Comparison of ENCODE assay signal across 16 cellular contexts in genomic region chr15:67997996-67998395, GRCh38. TPM values are rescaled to one million over a fixed set of nuclear protein-coding genes. Genes with fewer than 3 reads are reported as not detected.
A peak's percentile ranks its signal among the peaks of the same experiment; 100 is the strongest.
DNase-seq lines count a peak whose midpoint lies in the region; ATAC-seq, FAIRE-seq and TF ChIP-seq lines count a peak whose summit lies in the region.
"Had no signal": no experiment of that assay in that cellular context is flagged by ENCODE, and none has a peak within 500 bp of the region (broad histone marks: within the 10 kb centered on the region; RNA-seq: fewer than 3 reads in every experiment).

No MANE protein-coding gene starts in this region.

- no peak overlapping the region for H4K5ac ChIP-seq in IMR-90 (ENCODE audit: low read depth, low read length)

- POLR2A ChIA-PET in IMR-90 (lab: Charles Lee; ENCODE audit: unreplicated experiment), result no interaction called here

- H3K4me2 ChIP-seq in IMR-90 (ENCODE audit: low read depth, low read length), result no peak overlapping the region
- no peak overlapping the region for H3K4me2 ChIP-seq in astrocyte (ENCODE audit: low read length)

- TF ChIP-seq RAD21 in IMR-90 (IDR thresholded peaks at IDR 0.05; ENCODE audit: low read length), result no peak

- no peak overlapping the region for H2BK120ac ChIP-seq in IMR-90 (ENCODE audit: low read depth, low read length)

- CTCF ChIA-PET in IMR-90 (lab: Yijun Ruan, JAX), result no interaction called here

- H3K23ac ChIP-seq in IMR-90 (ENCODE audit: low read depth, low read length), result no peak overlapping the region

- H3K4me3 ChIP-seq in ACC112 (ENCODE audit: low read depth, low read length), result no peak overlapping the region
- H3K4me3 ChIP-seq in IMR-90 (ENCODE audit: insufficient read depth, low read depth, low read length), result no peak overlapping the region
- no peak overlapping the region for H3K4me3 ChIP-seq in astrocyte (ENCODE audit: insufficient read depth, low read depth, low read length)
- H3K4me3 ChIP-seq: tibial nerve had no signal

- H4K20me1 ChIP-seq in IMR-90 (ENCODE audit: insufficient read depth, low read length) (no peaks in the 10 kb centered on the region), astrocyte (ENCODE audit: insufficient read depth, low read length) (no peaks in the 10 kb centered on the region)

- H3K14ac ChIP-seq in IMR-90 (replicated peaks; ENCODE audit: low read depth, low read length), result no peak overlapping the region

- H2BK15ac ChIP-seq in IMR-90 (ENCODE audit: low read depth, low read length), result no peak overlapping the region

- H2AK9ac ChIP-seq in IMR-90 (replicated peaks; ENCODE audit: low read depth, low read length, poor library complexity), result no peak overlapping the region

- TF ChIP-seq CTCF in IMR-90 (conservative IDR thresholded peaks at IDR 0.05; ENCODE audit: low read depth, low read length) (no peak), astrocyte (IDR thresholded peaks at IDR 0.05; ENCODE audit: insufficient read depth, low read depth, low read length) (no peak)

- H3K56ac ChIP-seq in IMR-90 (ENCODE audit: extremely low read depth, insufficient read depth, low read length), result no peak overlapping the region

- no peaks in the 10 kb centered on the region for H3K79me1 ChIP-seq in IMR-90 (ENCODE audit: low read depth in 1 of 2, low read length in 2 of 2)

- no peak for TF ChIP-seq POLR2A in IMR-90 (IDR thresholded peaks at IDR 0.05; ENCODE audit: low read depth, low read length)

- H2BK20ac ChIP-seq in IMR-90 (ENCODE audit: low read depth, low read length), result no peak overlapping the region

- no peak for FAIRE-seq in astrocyte (lab: Jason Lieb, UNC)
- FAIRE-seq: GM12891 had no signal

- peaks cover 17% of the 10 kb centered on the region for H3K27me3 Mint-ChIP-seq in astrocyte (ENCODE audit: low read depth, unreplicated experiment)
- H3K27me3 Mint-ChIP-seq in effector memory CD8-positive, alpha-beta T cell, result peaks cover 10 to 14% of the 10 kb centered on the region in 2 donors
- H3K27me3 Mint-ChIP-seq: activated CD4-positive, alpha-beta T cell treated with anti-CD3 and anti-CD28 coated beads, Interleukin-2, amount 10 ng/mL, durations not matched to agents 24 days and 14 days had no signal

- no TSS peak for BruUV-seq in IMR-90 (replicated peaks; lab: Mats Ljungman, UMichigan)

- H2BK5ac ChIP-seq in IMR-90 (ENCODE audit: low read depth, low read length, poor library complexity, severe bottlenecking), result no peak overlapping the region

- H3K4me3 Mint-ChIP-seq in astrocyte (ENCODE audit: unreplicated experiment), result no peak overlapping the region
- no peak overlapping the region for H3K4me3 Mint-ChIP-seq in effector memory CD8-positive, alpha-beta T cell
- H3K4me3 Mint-ChIP-seq: activated CD4-positive, alpha-beta T cell treated with anti-CD3 and anti-CD28 coated beads, Interleukin-2, amount 10 ng/mL, durations not matched to agents 24 days and 14 days; activated T-helper 1 cell treated with anti-CD3 and anti-CD28 coated beads, Interleukin-12 subunit alpha, Interleukin-12 subunit beta, Interleukin-2, Interleukin-4 antibody, amounts not matched to agents 30 ng/mL and 10 ng/mL and 1 ng/mL, durations not matched to agents 14 hours and 24 hours and 36 hours had no signal

- dilution Hi-C loops in IMR-90 (cut with HindIII; ENCODE audit: low sequenced_read_pairs, unreplicated experiment), result no loop called here

- H3K36me3 Mint-ChIP-seq in astrocyte (ENCODE audit: low read depth, unreplicated experiment), result no peaks in the 10 kb centered on the region
- no peaks in the 10 kb centered on the region for H3K36me3 Mint-ChIP-seq in effector memory CD8-positive, alpha-beta T cell (ENCODE audit: insufficient read depth)

- no peaks in the 10 kb centered on the region for H3K79me2 ChIP-seq in ACC112 (ENCODE audit: control insufficient read depth, insufficient read depth, low read length, unreplicated experiment)
- no peaks in the 10 kb centered on the region for H3K79me2 ChIP-seq in astrocyte (ENCODE audit: insufficient read depth, low read length)
- H3K79me2 ChIP-seq: parathyroid adenoma had no signal

- in situ Hi-C loops in IMR-90 (cut with MboI; ENCODE audit: low sequenced_read_pairs), result no loop called here

- no peaks in the 10 kb centered on the region for H3K9me3 Mint-ChIP-seq in astrocyte (ENCODE audit: unreplicated experiment)
- no peaks in the 10 kb centered on the region for H3K9me3 Mint-ChIP-seq in effector memory CD8-positive, alpha-beta T cell
- H3K9me3 Mint-ChIP-seq: activated CD4-positive, alpha-beta T cell treated with anti-CD3 and anti-CD28 coated beads, Interleukin-2, amount 10 ng/mL, durations not matched to agents 24 days and 14 days; activated T-helper 1 cell treated with anti-CD3 and anti-CD28 coated beads, Interleukin-12 subunit alpha, Interleukin-12 subunit beta, Interleukin-2, Interleukin-4 antibody, amounts not matched to agents 30 ng/mL and 10 ng/mL and 1 ng/mL, durations not matched to agents 14 hours and 24 hours and 36 hours had no signal

- no peak overlapping the region for H3K9ac ChIP-seq in IMR-90 (ENCODE audit: low read depth, low read length)
- H3K9ac ChIP-seq in astrocyte (ENCODE audit: low read length), result no peak overlapping the region
- H3K9ac ChIP-seq: parathyroid adenoma had no signal

- no peak overlapping the region for H3K4ac ChIP-seq in IMR-90 (ENCODE audit: low read depth, low read length)

- H3K36me3 ChIP-seq in ACC112 (ENCODE audit: insufficient read depth, low read length) (no peaks in the 10 kb centered on the region), IMR-90 (ENCODE audit: control insufficient read depth, insufficient read depth, low read length) (no peaks in the 10 kb centered on the region), astrocyte (ENCODE audit: insufficient read depth, low read length) (no peaks in the 10 kb centered on the region)
- H3K36me3 ChIP-seq: tibial nerve had no signal

- intact Hi-C loops in IMR-90 (cut with micrococcal nuclease), result loop anchor here (5.0 kb wide), 1 partner anchor 34 kb away; no protein-coding TSS in a partner anchor

- H3K27ac Mint-ChIP-seq in astrocyte (ENCODE audit: unreplicated experiment), result no peak overlapping the region
- H3K27ac Mint-ChIP-seq in effector memory CD8-positive, alpha-beta T cell, result no peak overlapping the region
- H3K27ac Mint-ChIP-seq: activated CD4-positive, alpha-beta T cell treated with anti-CD3 and anti-CD28 coated beads, Interleukin-2, amount 10 ng/mL, durations not matched to agents 24 days and 14 days; activated T-helper 1 cell treated with anti-CD3 and anti-CD28 coated beads, Interleukin-12 subunit alpha, Interleukin-12 subunit beta, Interleukin-2, Interleukin-4 antibody, amounts not matched to agents 30 ng/mL and 10 ng/mL and 1 ng/mL, durations not matched to agents 14 hours and 24 hours and 36 hours had no signal

- H2AK5ac ChIP-seq in IMR-90 (ENCODE audit: low read depth, low read length), result no peak overlapping the region

- WGBS in IMR-90 (ENCODE audit: extremely low coverage in 2 of 2, insufficient read length in 1 of 2), 2 experiments, result no CpG with 5 or more reads among the region's 1 CpG

- H3K4me1 Mint-ChIP-seq in astrocyte (ENCODE audit: low read depth, unreplicated experiment), result no peaks in the 10 kb centered on the region
- peaks cover 0 to 2% of the 10 kb centered on the region in 2 donors for H3K4me1 Mint-ChIP-seq in effector memory CD8-positive, alpha-beta T cell (ENCODE audit: low read depth in 2 of 2)
- H3K4me1 Mint-ChIP-seq: activated CD4-positive, alpha-beta T cell treated with anti-CD3 and anti-CD28 coated beads, Interleukin-2, amount 10 ng/mL, durations not matched to agents 24 days and 14 days had no signal

- H3K27me3 ChIP-seq in ACC112 (ENCODE audit: insufficient read depth, low read length), result no peaks in the 10 kb centered on the region
- H3K27me3 ChIP-seq in IMR-90 (ENCODE audit: control insufficient read depth, insufficient read depth, low read length), result peaks cover 2% of the 10 kb centered on the region
- peaks cover 2% of the 10 kb centered on the region for H3K27me3 ChIP-seq in astrocyte (ENCODE audit: insufficient read depth, low read length)
- H3K27me3 ChIP-seq: tibial nerve had no signal

- H3K9me3 ChIP-seq in IMR-90 (ENCODE audit: control insufficient read depth, insufficient read depth, low read length) (no peaks in the 10 kb centered on the region), astrocyte (ENCODE audit: insufficient read depth, low read depth, low read length) (no peaks in the 10 kb centered on the region)
- H3K9me3 ChIP-seq: tibial nerve had no signal

- H3K4me1 ChIP-seq in ACC112 (ENCODE audit: control insufficient read depth, insufficient read depth, low read length, unreplicated experiment) (peaks cover 18% of the 10 kb centered on the region), IMR-90 (ENCODE audit: control insufficient read depth, insufficient read depth, low read length) (peaks cover 7% of the 10 kb centered on the region), astrocyte (ENCODE audit: insufficient read depth, low read length) (no peaks in the 10 kb centered on the region)
- H3K4me1 ChIP-seq: tibial nerve had no signal

- no peak overlapping the region for H3K18ac ChIP-seq in IMR-90 (ENCODE audit: low read depth, low read length)

- peak; percentile 56 for ATAC-seq in IMR-90 (ENCODE audit: low read depth)
- ATAC-seq in HG02642 (IDR thresholded peaks at IDR 0.05; ENCODE audit: poor library complexity, unreplicated experiment), result no peak
- no peak for ATAC-seq in effector memory CD8-positive, alpha-beta T cell (replicated peaks)

- H4K91ac ChIP-seq in IMR-90 (ENCODE audit: insufficient read depth, low read depth, low read length), result no peak overlapping the region

- H3K9me1 ChIP-seq in IMR-90 (ENCODE audit: insufficient read depth, low read length), result no peaks in the 10 kb centered on the region

- H2AFZ ChIP-seq in ACC112 (ENCODE audit: low read length, unreplicated experiment), result no peak overlapping the region
- H2AFZ ChIP-seq in IMR-90 (replicated peaks; ENCODE audit: low read length, poor library complexity), result no peak overlapping the region
- no peak overlapping the region for H2AFZ ChIP-seq in astrocyte (ENCODE audit: low read depth, low read length)
- H2AFZ ChIP-seq: parathyroid adenoma had no signal

- peak overlapping the region; percentile 52 for H3K27ac ChIP-seq in ACC112 (ENCODE audit: low read depth, low read length)
- no peak overlapping the region for H3K27ac ChIP-seq in IMR-90 (ENCODE audit: insufficient read depth, low read length)
- no peak overlapping the region for H3K27ac ChIP-seq in astrocyte (ENCODE audit: low read depth, low read length)
- H3K27ac ChIP-seq: parathyroid adenoma, tibial nerve had no signal

- no peak overlapping the region for H4K8ac ChIP-seq in IMR-90 (ENCODE audit: low read depth in 2 of 2, low read length in 2 of 2)

- DNase-seq in IMR-90 (peak; percentile 64), astrocyte (ENCODE audit: low read depth) (peak; percentile 23), iris pigment epithelial cell (ENCODE audit: low read depth) (peak; percentile 86), NCI-H446 (lab: John Stamatoyannopoulos, UW) (no peak), activated gamma-delta T cell (lab: John Stamatoyannopoulos, UW) (no peak)
- no peak for DNase-seq in effector memory CD8-positive, alpha-beta T cell
- DNase-seq: activated CD4-positive, alpha-beta T cell treated with anti-CD3 and anti-CD28 coated beads, Interleukin-2, amount 10 ng/mL, durations not matched to agents 24 days and 14 days; Kasumi-1; stimulated activated CD4-positive, alpha-beta T cell treated with anti-CD3 and anti-CD28 coated beads, Interleukin-15, amount 100 ng/mL, for 24 hours; T-helper 2 cell had no signal

RNA-seq across cellular contexts. Expression of gene PIAS1, which starts 56.1 kb away (rescaled TPM):
- total RNA-seq in IMR-90 (2012; rRNA removed), result 41.1 and 63.6 TPM in 2 replicates
- 20.0 and 20.9 TPM in 2 replicates for polyA plus RNA-seq in IMR-90 (2012; rRNA removed)
- 5.2 and 5.8 TPM in 2 replicates for polyA plus RNA-seq in IMR-90 (2012; cell fraction: cytosol; rRNA removed)
- 34.5 and 61.9 TPM in 2 replicates for polyA plus RNA-seq in IMR-90 (2012; cell fraction: nucleus; rRNA removed; ENCODE audit: low replicate concordance)
- total RNA-seq in astrocyte, result 30.2 and 32.0 TPM in 2 replicates

Comparison
In these comparisons a context has a peak if more than half of its experiments do, and no peak if none do; other contexts are left out.
1. DNase-seq: peak in IMR-90 (single experiment), astrocyte (single experiment) and iris pigment epithelial cell (single experiment); none in NCI-H446 (0 of 2), effector memory CD8-positive, alpha-beta T cell (0 of 3) and activated gamma-delta T cell (single experiment).